31 cellular contexts compared by ENCODE assay signal in the genomic region with DNA sequence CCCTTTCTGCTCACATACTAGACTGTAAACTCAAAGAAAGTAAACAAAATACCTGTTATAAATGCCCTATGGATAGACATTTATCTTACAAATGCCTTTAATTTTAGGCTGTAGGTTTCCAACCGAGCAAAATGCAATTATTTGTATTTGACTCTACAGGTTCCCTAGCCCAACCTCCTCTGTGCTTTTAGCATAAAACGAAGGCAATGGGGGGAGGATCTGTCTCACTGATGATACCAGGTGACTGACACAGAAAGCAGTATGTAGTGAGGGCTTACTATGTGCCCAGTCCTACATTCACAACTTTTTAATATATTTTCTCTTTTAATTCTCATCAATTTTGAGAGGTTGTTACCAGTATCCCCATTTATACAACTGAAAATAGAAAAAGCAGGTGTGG.
DNase-seq lines count a peak whose midpoint lies in the region; ATAC-seq lines count a peak whose summit lies in the region.
"Had no signal": no experiment of that assay in that cellular context is flagged by ENCODE, and none has a peak within 500 bp of the region (broad histone marks: within the 10 kb centered on the region; RNA-seq: fewer than 3 reads in every experiment).

No MANE protein-coding gene starts in this region.

- H3K36me3 ChIP-seq in Karpas-422 (ENCODE audit: insufficient read depth, low read length): peaks cover 96% of the 10 kb centered on the region
- H3K36me3 ChIP-seq: neutrophil, vagina had no signal

- H2AFZ ChIP-seq in Karpas-422 (ENCODE audit: low read length): no peak overlapping the region

- peaks cover 9 to 44% of the 10 kb centered on the region in 2 donors for H3K36me3 Mint-ChIP-seq in activated T-cell treated with anti-CD3 and anti-CD28 coated beads, Interleukin-2, amount 50 U/mL, for 72 hours (ENCODE audit: insufficient read depth in 2 of 2)
- H3K36me3 Mint-ChIP-seq in central memory CD8-positive, alpha-beta T cell (ENCODE audit: insufficient read depth): peaks cover 30% of the 10 kb centered on the region
- H3K36me3 Mint-ChIP-seq in stimulated activated naive B cell treated with anti-CD40 and anti-IgM and Interleukin-4, amounts not matched to agents 10 μg/mL and 1 μg/mL and 100 μg/mL, for 72 hours: peaks cover 77 to 88% of the 10 kb centered on the region in 2 donors

- no peak overlapping the region for H3K4me2 ChIP-seq in Karpas-422 (ENCODE audit: low read depth, low read length, poor library complexity, severe bottlenecking)
- H3K4me2 ChIP-seq: smooth muscle cell had no signal

- H3K4me1 ChIP-seq in Karpas-422 (ENCODE audit: low read length): peaks cover 44% of the 10 kb centered on the region
- H3K4me1 ChIP-seq: stomach had no signal

- peak overlapping the region; percentile 36 for H3K27ac Mint-ChIP-seq in activated T-cell treated with anti-CD3 and anti-CD28 coated beads, Interleukin-2, amount 50 U/mL, for 72 hours
- H3K27ac Mint-ChIP-seq in central memory CD8-positive, alpha-beta T cell (ENCODE audit: low read depth): peak overlapping the region; percentile 36
- peak overlapping the region; percentile 44 for H3K27ac Mint-ChIP-seq in stimulated activated naive B cell treated with anti-CD40 and anti-IgM and Interleukin-4, amounts not matched to agents 10 μg/mL and 1 μg/mL and 100 μg/mL, for 72 hours

- H3K9ac ChIP-seq in Karpas-422 (ENCODE audit: low read length): no peak overlapping the region

- no peak for ATAC-seq in activated T-cell treated with anti-CD3 and anti-CD28 coated beads, Interleukin-2, amount 50 U/mL, for 72 hours (replicated peaks in 1 of 2)
- ATAC-seq in central memory CD8-positive, alpha-beta T cell (replicated peaks; ENCODE audit: extremely low read depth, poor library complexity, severe bottlenecking): no peak
- ATAC-seq in stimulated activated naive B cell treated with anti-CD40 and anti-IgM and Interleukin-4, amounts not matched to agents 10 μg/mL and 1 μg/mL and 100 μg/mL, for 72 hours (replicated peaks): no peak
- no peak for ATAC-seq in HG03135 (IDR thresholded peaks at IDR 0.05; ENCODE audit: unreplicated experiment)
- ATAC-seq: heart left ventricle had no signal

- H3K4me1 Mint-ChIP-seq in activated T-cell treated with anti-CD3 and anti-CD28 coated beads, Interleukin-2, amount 50 U/mL, for 72 hours (ENCODE audit: low read depth): peaks cover 33% of the 10 kb centered on the region
- H3K4me1 Mint-ChIP-seq in central memory CD8-positive, alpha-beta T cell: peaks cover 30% of the 10 kb centered on the region
- H3K4me1 Mint-ChIP-seq in stimulated activated naive B cell treated with anti-CD40 and anti-IgM and Interleukin-4, amounts not matched to agents 10 μg/mL and 1 μg/mL and 100 μg/mL, for 72 hours: peaks cover 33 to 68% of the 10 kb centered on the region in 2 donors

- H3K27ac ChIP-seq in Karpas-422 (ENCODE audit: low read length): peak overlapping the region; percentile 41; the same call in 1 of the 2 replicates
- H3K27ac ChIP-seq: heart left ventricle, left ventricle myocardium inferior, neutrophil, right atrium auricular region, stomach, thyroid gland, vagina had no signal

- no peaks in the 10 kb centered on the region for H3K9me3 ChIP-seq in Karpas-422 (ENCODE audit: low read length)
- H3K9me3 ChIP-seq: heart left ventricle, left ventricle myocardium inferior, neutrophil, right atrium auricular region, stomach, thyroid gland, vagina had no signal

- no peaks in the 10 kb centered on the region for H3K27me3 Mint-ChIP-seq in activated T-cell treated with anti-CD3 and anti-CD28 coated beads, Interleukin-2, amount 50 U/mL, for 72 hours (ENCODE audit: low read depth)
- no peaks in the 10 kb centered on the region for H3K27me3 Mint-ChIP-seq in central memory CD8-positive, alpha-beta T cell
- H3K27me3 Mint-ChIP-seq in stimulated activated naive B cell treated with anti-CD40 and anti-IgM and Interleukin-4, amounts not matched to agents 10 μg/mL and 1 μg/mL and 100 μg/mL, for 72 hours: no peaks in the 10 kb centered on the region

- no peaks in the 10 kb centered on the region for H3K27me3 ChIP-seq in Karpas-422 (ENCODE audit: low read length)
- H3K27me3 ChIP-seq: dorsolateral prefrontal cortex, heart left ventricle, neutrophil, right atrium auricular region, stomach, thyroid gland, vagina had no signal

- no peak overlapping the region for H3K4me3 ChIP-seq in Karpas-422 (ENCODE audit: low read length)
- H3K4me3 ChIP-seq: dorsolateral prefrontal cortex, heart left ventricle, left ventricle myocardium inferior, right atrium auricular region, smooth muscle cell, stomach, thyroid gland, vagina had no signal

- peaks cover 90% of the 10 kb centered on the region for H3K79me2 ChIP-seq in Karpas-422 (ENCODE audit: low read length)

- H3K9me3 Mint-ChIP-seq in activated T-cell treated with anti-CD3 and anti-CD28 coated beads, Interleukin-2, amount 50 U/mL, for 72 hours: no peaks in the 10 kb centered on the region
- no peaks in the 10 kb centered on the region for H3K9me3 Mint-ChIP-seq in central memory CD8-positive, alpha-beta T cell
- H3K9me3 Mint-ChIP-seq in stimulated activated naive B cell treated with anti-CD40 and anti-IgM and Interleukin-4, amounts not matched to agents 10 μg/mL and 1 μg/mL and 100 μg/mL, for 72 hours: no peaks in the 10 kb centered on the region
- H3K9me3 Mint-ChIP-seq: T-helper 1 cell treated with Interleukin-12 subunit alpha and Interleukin-12 subunit beta and Interleukin-4 antibody, amounts not matched to agents 30 μg/mL and 1 μg/mL, for 36 hours had no signal

- no peak overlapping the region for H3K4me3 Mint-ChIP-seq in activated T-cell treated with anti-CD3 and anti-CD28 coated beads, Interleukin-2, amount 50 U/mL, for 72 hours
- H3K4me3 Mint-ChIP-seq in central memory CD8-positive, alpha-beta T cell: no peak overlapping the region
- no peak overlapping the region for H3K4me3 Mint-ChIP-seq in stimulated activated naive B cell treated with anti-CD40 and anti-IgM and Interleukin-4, amounts not matched to agents 10 μg/mL and 1 μg/mL and 100 μg/mL, for 72 hours
- H3K4me3 Mint-ChIP-seq: T-helper 1 cell treated with Interleukin-12 subunit alpha and Interleukin-12 subunit beta and Interleukin-4 antibody, amounts not matched to agents 30 μg/mL and 1 μg/mL, for 36 hours had no signal

- H3K9me2 ChIP-seq in Karpas-422 (replicated peaks; ENCODE audit: insufficient read depth, low read length): no peaks in the 10 kb centered on the region

- DNase-seq in activated T-cell treated with anti-CD3 and anti-CD28 coated beads, Interleukin-2, amount 50 U/mL, for 72 hours: no peak
- no peak for DNase-seq in activated T-cell treated with anti-CD3 and anti-CD28 coated beads, Interleukin-2, amount 50 U/mL, for 1 hour
- no peak for DNase-seq in Karpas-422
- DNase-seq in central memory CD8-positive, alpha-beta T cell (ENCODE audit: low spot score in 2 of 2): no peak
- no peak for DNase-seq in stimulated activated naive B cell treated with anti-CD40 and anti-IgM and Interleukin-4, amounts not matched to agents 10 μg/mL and 1 μg/mL and 100 μg/mL, for 72 hours
- no peak for DNase-seq in NCI-H2081 treated with DMSO at 0.1 percent for 48 hours (lab: John Stamatoyannopoulos, UW)
- DNase-seq: activated CD4-positive, CD25-positive, alpha-beta regulatory T cell; activated CD8-positive, alpha-beta memory T cell treated with anti-CD3 and anti-CD28 coated beads for 24 hours; activated gamma-delta T cell treated with Interleukin-2 at 50 U/mL for 16 hours; activated T-cell treated with anti-CD3 and anti-CD28 coated beads for 4 hours; COR-L47; dorsolateral prefrontal cortex; foreskin melanocyte; GDM1; HCEC 1CT; heart left ventricle; left ventricle myocardium inferior; mesenchymal stem cell; NCI-H1694; NCI-H2171; NCI-H510A treated with DMSO at 0.1 percent for 48 hours; NK-92 treated with Interleukin-12 subunit alpha and Interleukin-12 subunit beta, amount 100 ng/mL, for 24 hours; posterior cingulate gyrus; stomach; thyroid gland had no signal

- H4K20me1 ChIP-seq in Karpas-422 (ENCODE audit: insufficient read depth, low read depth, low read length): no peaks in the 10 kb centered on the region
